1 cellular context compared by ENCODE assay signal in the genomic region with DNA sequence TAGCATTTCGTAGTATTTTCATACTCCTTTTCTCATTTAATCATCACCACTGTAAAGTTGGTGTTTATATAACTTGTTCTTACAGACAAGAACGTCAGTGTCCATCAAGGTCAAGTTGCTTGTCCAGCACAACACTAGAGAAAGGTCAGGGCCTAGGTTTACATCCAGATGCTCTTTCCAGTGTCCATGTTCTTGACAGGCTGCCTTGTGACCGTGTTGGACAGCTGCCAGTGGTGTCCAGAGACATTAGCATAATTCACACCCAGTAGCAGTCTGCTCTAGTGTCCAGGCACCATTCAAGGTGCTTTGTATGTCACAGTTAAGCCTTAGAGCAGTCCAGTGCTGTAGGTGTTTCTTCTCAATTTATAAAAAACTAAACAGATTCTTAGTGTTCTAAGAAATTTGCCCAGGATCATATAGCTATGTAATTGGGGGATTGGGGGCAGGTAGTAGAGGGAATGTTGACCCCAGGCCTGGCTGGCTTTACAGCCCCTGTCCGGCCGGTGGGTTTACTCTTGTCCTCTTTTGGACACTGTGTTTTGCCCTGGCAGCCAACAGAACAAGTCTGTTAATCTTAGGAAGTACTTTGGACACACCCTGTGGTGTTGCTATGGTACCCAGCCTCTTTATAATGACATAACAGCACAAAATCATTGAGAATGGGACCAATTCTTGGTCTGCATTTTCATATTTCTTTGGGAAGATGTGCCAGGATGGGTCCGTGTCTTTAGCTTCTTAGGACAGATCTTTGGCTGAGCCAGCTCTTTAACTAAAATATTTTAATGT.
TF ChIP-seq lines count a peak whose summit lies in the region.

No MANE protein-coding gene starts in this region.

TF ChIP-seq in endothelial cell of umbilical vein, 7 proteins besides CTCF, POLR2A, EP300 and RAD21:
- TF ChIP-seq JUN (IDR thresholded peaks at IDR 0.05; ENCODE audit: borderline replicate concordance, insufficient read depth, insufficient read length, low read depth) (no peak), EZH2 (IDR thresholded peaks at IDR 0.05; ENCODE audit: borderline replicate concordance, low read depth, low read length, severe bottlenecking) (no peak), POLR2AphosphoS5 (IDR thresholded peaks at IDR 0.05; ENCODE audit: insufficient read depth, low read depth, low read length) (no peak), GATA2 (IDR thresholded peaks at IDR 0.05; ENCODE audit: insufficient read depth, insufficient read length, low read depth, low read length) (no peak), FOS (IDR thresholded peaks at IDR 0.05; ENCODE audit: borderline replicate concordance, insufficient read depth, low read length) (no peak), MYC (IDR thresholded peaks at IDR 0.05; ENCODE audit: low read depth, low read length) (no peak)
- TF ChIP-seq, protein P1, sequence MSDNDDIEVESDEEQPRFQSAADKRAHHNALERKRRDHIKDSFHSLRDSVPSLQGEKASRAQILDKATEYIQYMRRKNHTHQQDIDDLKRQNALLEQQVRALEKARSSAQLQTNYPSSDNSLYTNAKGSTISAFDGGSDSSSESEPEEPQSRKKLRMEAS (IDR thresholded peaks at IDR 0.05; ENCODE audit: insufficient read depth, insufficient read length) = no peak
